ENCODE assay signal across 10 cellular contexts in the genomic region with DNA sequence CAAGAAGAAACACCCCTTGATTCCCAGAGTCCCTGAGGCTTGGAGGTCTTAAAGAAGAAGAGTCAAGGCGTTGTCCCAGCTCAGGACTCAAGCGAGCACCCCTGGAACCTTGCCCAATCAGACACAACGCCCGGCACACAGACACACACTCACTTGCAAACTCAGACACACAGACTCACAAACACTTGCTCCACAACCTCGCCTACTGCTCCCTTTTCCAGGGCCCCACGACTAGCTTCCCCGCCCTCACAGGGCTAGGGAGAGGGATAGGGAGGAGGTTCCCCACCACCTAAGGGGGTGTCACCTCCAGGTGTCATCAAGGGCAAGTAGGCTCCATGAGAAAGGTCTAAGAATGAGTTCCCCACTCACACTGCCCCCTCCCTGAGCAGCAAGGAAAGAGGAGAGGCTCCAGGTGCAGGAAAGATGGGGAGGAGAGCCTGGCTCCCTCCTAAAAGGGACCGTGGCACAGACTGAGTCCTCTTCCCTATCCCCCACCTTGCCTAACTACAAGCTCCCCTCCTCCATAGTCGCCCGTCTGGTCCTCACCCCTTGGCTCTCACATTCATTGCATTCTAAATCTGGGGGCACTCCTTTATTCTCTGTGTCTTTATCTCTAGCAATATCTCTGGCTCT. TPM values are rescaled to one million over a fixed set of nuclear protein-coding genes. Genes with fewer than 3 reads are reported as not detected.
DNase-seq lines count a peak whose midpoint lies in the region; ATAC-seq, FAIRE-seq and TF ChIP-seq lines count a peak whose summit lies in the region.
"Had no signal": no experiment of that assay in that cellular context is flagged by ENCODE, and none has a peak within 500 bp of the region (broad histone marks: within the 10 kb centered on the region; RNA-seq: fewer than 3 reads in every experiment).

No MANE protein-coding gene starts in this region.

- no peak for TF ChIP-seq CTCF in AG09309 (IDR thresholded peaks at IDR 0.05; ENCODE audit: control insufficient read depth, insufficient read depth, low read depth, low read length, missing control alignments)
- no peak for TF ChIP-seq CTCF in psoas muscle (IDR thresholded peaks at IDR 0.05)
- no peak for TF ChIP-seq CTCF in body of pancreas (IDR thresholded peaks at IDR 0.05)

- FAIRE-seq in H54 (lab: Jason Lieb, UNC): no peak

- DNase-seq in AG09309 (ENCODE audit: low read depth): no peak
- DNase-seq in H54 (ENCODE audit: insufficient read length, low spot score): peak; percentile 43
- DNase-seq in activated T-helper 2 cell treated with anti-CD3 and anti-CD28 coated beads, Interferon-gamma antibody, Interleukin-2, Interleukin-4, amounts not matched to agents 10 μg/mL and 5 μg/mL and 100 μg/mL, durations not matched to agents 14 hours and 24 hours and 36 hours (ENCODE audit: low spot score): no peak
- DNase-seq in psoas muscle: no peak
- no peak for DNase-seq in NCI-H2107 (lab: John Stamatoyannopoulos, UW)
- no peak for DNase-seq in body of pancreas
- DNase-seq: NCI-H1048 had no signal

- H3K4me1 Mint-ChIP-seq in activated T-helper 2 cell treated with anti-CD3 and anti-CD28 coated beads, Interferon-gamma antibody, Interleukin-2, Interleukin-4, amounts not matched to agents 10 μg/mL and 5 μg/mL and 100 μg/mL, durations not matched to agents 14 hours and 24 hours and 36 hours (ENCODE audit: low read depth): peaks cover 25% of the 10 kb centered on the region

- ATAC-seq in psoas muscle: no peak
- no peak for ATAC-seq in body of pancreas
- ATAC-seq in HG03520 (IDR thresholded peaks at IDR 0.05; ENCODE audit: unreplicated experiment): no peak

- no peaks in the 10 kb centered on the region for H3K9me3 ChIP-seq in muscle layer of colon (ENCODE audit: low read length)
- H3K9me3 ChIP-seq in psoas muscle: no peaks in the 10 kb centered on the region
- no peaks in the 10 kb centered on the region for H3K9me3 ChIP-seq in body of pancreas
- H3K9me3 ChIP-seq: adrenal gland had no signal

- H3K27me3 ChIP-seq in muscle layer of colon (ENCODE audit: control insufficient read depth in 1 of 2, insufficient read depth in 2 of 2, low read length in 2 of 2) (peaks cover 47 to 61% of the 10 kb centered on the region in 2 donors), psoas muscle (ENCODE audit: insufficient read depth in 3 of 3, low read length in 2 of 3) (peaks cover 0 to 72% (median 34%) of the 10 kb centered on the region in 3 donors), body of pancreas (peaks cover 0 to 30% of the 10 kb centered on the region in 2 donors)

- no peak overlapping the region for H3K9ac ChIP-seq in muscle layer of colon (ENCODE audit: low read length)

- H3K4me3 ChIP-seq in AG09309 (ENCODE audit: control insufficient read depth, low read depth, low read length) (peak overlapping the region; percentile 46), muscle layer of colon (ENCODE audit: low read depth in 1 of 2, low read length in 2 of 2) (peak overlapping the region; percentile 23 to 43), psoas muscle (no peak overlapping the region), body of pancreas (no peak overlapping the region)

- 42 to 48% (median 43%) methylated on average over 10 of the region's 10 CpGs for WGBS in psoas muscle, 3 donors
- WGBS in body of pancreas, 2 donors: 30 to 40% methylated on average over 7 to 10 of the region's 10 CpGs

- H3K36me3 ChIP-seq in muscle layer of colon (ENCODE audit: insufficient read depth, low read length) (no peaks in the 10 kb centered on the region), psoas muscle (ENCODE audit: insufficient read depth in 1 of 2, low read depth in 1 of 2) (no peaks in the 10 kb centered on the region), body of pancreas (replicated peaks in 1 of 2; ENCODE audit: insufficient read depth in 1 of 2, low read depth in 2 of 2) (no peaks in the 10 kb centered on the region)
- H3K36me3 ChIP-seq: adrenal gland had no signal

- peaks cover 75% of the 10 kb centered on the region for H3K27me3 Mint-ChIP-seq in activated T-helper 2 cell treated with anti-CD3 and anti-CD28 coated beads, Interferon-gamma antibody, Interleukin-2, Interleukin-4, amounts not matched to agents 10 μg/mL and 5 μg/mL and 100 μg/mL, durations not matched to agents 14 hours and 24 hours and 36 hours (ENCODE audit: low read depth)

- H3K27ac ChIP-seq in muscle layer of colon (ENCODE audit: low read depth, low read length): no peak overlapping the region
- no peak overlapping the region for H3K27ac ChIP-seq in psoas muscle
- no peak overlapping the region for H3K27ac ChIP-seq in body of pancreas
- H3K27ac ChIP-seq: adrenal gland had no signal

- H3K9me3 Mint-ChIP-seq in activated T-helper 2 cell treated with anti-CD3 and anti-CD28 coated beads, Interferon-gamma antibody, Interleukin-2, Interleukin-4, amounts not matched to agents 10 μg/mL and 5 μg/mL and 100 μg/mL, durations not matched to agents 14 hours and 24 hours and 36 hours: no peaks in the 10 kb centered on the region

- peak overlapping the region; percentile 10 for H3K4me3 Mint-ChIP-seq in activated T-helper 2 cell treated with anti-CD3 and anti-CD28 coated beads, Interferon-gamma antibody, Interleukin-2, Interleukin-4, amounts not matched to agents 10 μg/mL and 5 μg/mL and 100 μg/mL, durations not matched to agents 14 hours and 24 hours and 36 hours (ENCODE audit: low read depth)

- no peaks in the 10 kb centered on the region for H3K36me3 Mint-ChIP-seq in activated T-helper 2 cell treated with anti-CD3 and anti-CD28 coated beads, Interferon-gamma antibody, Interleukin-2, Interleukin-4, amounts not matched to agents 10 μg/mL and 5 μg/mL and 100 μg/mL, durations not matched to agents 14 hours and 24 hours and 36 hours (ENCODE audit: low read depth)

- H3K4me1 ChIP-seq in muscle layer of colon (ENCODE audit: insufficient read depth, low read length) (peaks cover 12% of the 10 kb centered on the region), psoas muscle (no peaks in the 10 kb centered on the region), body of pancreas (peaks cover 27% of the 10 kb centered on the region)

- TF ChIP-seq POLR2A in H54 (IDR thresholded peaks at IDR 0.05; ENCODE audit: low read depth, low read length): no peak
- TF ChIP-seq POLR2A in body of pancreas (IDR thresholded peaks at IDR 0.05): no peak

- intact Hi-C loops in activated T-helper 2 cell treated with anti-CD3 and anti-CD28 coated beads, Interferon-gamma antibody, Interleukin-2, Interleukin-4, amounts not matched to agents 10 μg/mL and 5 μg/mL and 100 μg/mL, durations not matched to agents 14 hours and 24 hours and 36 hours (cut with micrococcal nuclease): loop anchor here (5.0 to 10.0 kb wide), 2 partner anchors 69 to 116 kb away; a partner anchor contains a TSS
- intact Hi-C loops in psoas muscle (cut with DNase I): no loop called here
- intact Hi-C loops in body of pancreas (cut with DNase I): no loop called here

- H3K27ac Mint-ChIP-seq in activated T-helper 2 cell treated with anti-CD3 and anti-CD28 coated beads, Interferon-gamma antibody, Interleukin-2, Interleukin-4, amounts not matched to agents 10 μg/mL and 5 μg/mL and 100 μg/mL, durations not matched to agents 14 hours and 24 hours and 36 hours: no peak overlapping the region

RNA-seq across cellular contexts. Expression of a gene that starts 0.7 kb away (rescaled TPM):
- total RNA-seq in activated T-helper 2 cell treated with anti-CD3 and anti-CD28 coated beads, Interferon-gamma antibody, Interleukin-2, Interleukin-4, amounts not matched to agents 10 μg/mL and 5 μg/mL and 100 μg/mL, durations not matched to agents 14 hours and 24 hours and 36 hours: 0.80 and 1.0 TPM in 2 replicates
- total RNA-seq in psoas muscle (under 1 TPM in 2 of 4 donors, not detected in 2; 0.26 to 0.53 TPM), body of pancreas (1 to 10 TPM in 1 of 2 donors, not detected in 1; 1.3 TPM)
- polyA plus RNA-seq in psoas muscle: under 1 TPM in 2 of 3 donors, not detected in 1; 0.13 to 0.14 TPM

RNA-seq across cellular contexts. Expression of a gene that starts 7.3 kb away (rescaled TPM):
- total RNA-seq in activated T-helper 2 cell treated with anti-CD3 and anti-CD28 coated beads, Interferon-gamma antibody, Interleukin-2, Interleukin-4, amounts not matched to agents 10 μg/mL and 5 μg/mL and 100 μg/mL, durations not matched to agents 14 hours and 24 hours and 36 hours: 0.60 and 0.66 TPM in 2 replicates
- not detected for total RNA-seq in psoas muscle
- not detected for polyA plus RNA-seq in psoas muscle
- total RNA-seq in body of pancreas: not detected
- total RNA-seq: adrenal gland had no signal
- polyA plus RNA-seq: adrenal gland had no signal

RNA-seq across cellular contexts. Expression of a gene that starts 13.5 kb away (rescaled TPM):
- total RNA-seq in activated T-helper 2 cell treated with anti-CD3 and anti-CD28 coated beads, Interferon-gamma antibody, Interleukin-2, Interleukin-4, amounts not matched to agents 10 μg/mL and 5 μg/mL and 100 μg/mL, durations not matched to agents 14 hours and 24 hours and 36 hours: 133 and 135 TPM in 2 replicates
- 10 to 100 TPM; 17.4 to 27.0 (median 22.3) TPM for total RNA-seq in psoas muscle
- 10 to 100 TPM in 2 of 3 donors, 1 to 10 TPM in 1; 7.4 to 18.1 (median 13.2) TPM for polyA plus RNA-seq in psoas muscle
- 10 to 100 TPM; 22.3 to 24.1 TPM for total RNA-seq in body of pancreas

RNA-seq across cellular contexts. Expression of a gene that starts 28.4 kb away (rescaled TPM):
- 0.60 and 0.91 TPM in 2 replicates for total RNA-seq in activated T-helper 2 cell treated with anti-CD3 and anti-CD28 coated beads, Interferon-gamma antibody, Interleukin-2, Interleukin-4, amounts not matched to agents 10 μg/mL and 5 μg/mL and 100 μg/mL, durations not matched to agents 14 hours and 24 hours and 36 hours
- total RNA-seq in psoas muscle (100 to 1,000 TPM in 2 of 4 donors, 10 to 100 TPM in 2; 11.2 to 485 (median 123) TPM), body of pancreas (under 1 TPM in 1 of 2 donors, not detected in 1; 0.66 TPM)
- 100 to 1,000 TPM in 1 of 3 donors, 10 to 100 TPM in 2; 43.0 to 126 (median 72.6) TPM for polyA plus RNA-seq in psoas muscle

RNA-seq across cellular contexts. Expression of a gene that starts 45.5 kb away (rescaled TPM):
- total RNA-seq in activated T-helper 2 cell treated with anti-CD3 and anti-CD28 coated beads, Interferon-gamma antibody, Interleukin-2, Interleukin-4, amounts not matched to agents 10 μg/mL and 5 μg/mL and 100 μg/mL, durations not matched to agents 14 hours and 24 hours and 36 hours: 66.2 and 72.7 TPM in 2 replicates
- total RNA-seq in psoas muscle: 1 to 10 TPM; 1.6 to 7.8 (median 2.2) TPM
- polyA plus RNA-seq in psoas muscle: 1 to 10 TPM; 1.6 to 7.6 (median 2.9) TPM
- 10 to 100 TPM; 31.1 to 98.6 TPM for total RNA-seq in body of pancreas

Comparison
In these comparisons a context has a peak if more than half of its experiments do, and no peak if none do; other contexts are left out.
1. H3K4me3 ChIP-seq: peak in AG09309 (single experiment) and muscle layer of colon (2 of 2); none in psoas muscle (single experiment) and body of pancreas (0 of 2).